Comparison of ENCODE assay signal across 13 cellular contexts in the genomic region with DNA sequence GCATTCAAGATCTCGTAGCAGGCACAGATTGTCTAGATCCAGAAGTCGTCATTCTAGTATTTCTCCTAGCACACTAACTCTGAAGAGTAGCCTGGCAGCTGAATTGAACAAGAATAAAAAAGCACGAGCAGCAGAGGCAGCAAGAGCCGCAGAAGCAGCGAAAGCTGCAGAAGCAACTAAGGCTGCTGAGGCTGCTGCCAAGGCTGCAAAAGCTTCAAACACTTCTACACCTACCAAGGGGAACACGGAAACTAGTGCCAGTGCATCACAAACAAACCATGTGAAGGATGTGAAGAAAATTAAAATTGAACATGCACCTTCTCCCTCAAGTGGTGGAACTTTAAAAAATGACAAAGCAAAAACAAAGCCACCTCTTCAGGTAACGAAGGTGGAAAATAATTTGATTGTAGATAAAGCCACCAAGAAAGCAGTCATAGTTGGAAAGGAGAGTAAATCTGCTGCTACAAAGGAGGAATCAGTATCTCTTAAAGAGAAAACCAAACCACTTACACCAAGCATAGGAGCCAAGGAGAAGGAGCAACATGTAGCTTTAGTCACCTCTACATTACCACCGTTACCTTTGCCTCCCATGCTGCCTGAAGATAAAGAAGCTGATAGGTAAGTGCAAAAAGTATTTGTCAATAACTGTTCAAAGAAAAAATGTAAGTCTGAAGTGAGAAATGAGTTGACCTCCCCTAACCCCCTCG. TPM values are rescaled to one million over a fixed set of nuclear protein-coding genes. Genes with fewer than 3 reads are reported as not detected.
DNase-seq lines count a peak whose midpoint lies in the region; ATAC-seq and FAIRE-seq lines count a peak whose summit lies in the region.
"Had no signal": no experiment of that assay in that cellular context is flagged by ENCODE, and none has a peak within 500 bp of the region (broad histone marks: within the 10 kb centered on the region; RNA-seq: fewer than 3 reads in every experiment).

No MANE protein-coding gene starts in this region.

- no peaks in the 10 kb centered on the region for H3K27me3 Mint-ChIP-seq in CD4-positive, CD25-positive, alpha-beta regulatory T cell
- H3K27me3 Mint-ChIP-seq in activated naive CD8-positive, alpha-beta T cell treated with anti-CD3 and anti-CD28 coated beads, Interleukin-2, amount 50 U/mL, for 24 hours, result no peaks in the 10 kb centered on the region

- H3K36me3 ChIP-seq in CD4-positive, CD25-positive, alpha-beta regulatory T cell (ENCODE audit: control insufficient read depth, insufficient read depth, low read length), result peaks cover 15% of the 10 kb centered on the region

- ATAC-seq in CD4-positive, CD25-positive, alpha-beta regulatory T cell (ENCODE audit: low read depth in 2 of 2), result peak; percentile 65 to 69
- ATAC-seq in activated naive CD8-positive, alpha-beta T cell treated with anti-CD3 and anti-CD28 coated beads, Interleukin-2, amount 50 U/mL, for 24 hours, result no peak
- ATAC-seq in GM18502 (IDR thresholded peaks at IDR 0.05; ENCODE audit: poor library complexity, unreplicated experiment), result no peak

- FAIRE-seq in GM18507 (lab: Jason Lieb, UNC), result peak; percentile 29

- H3K4me1 ChIP-seq in CD4-positive, CD25-positive, alpha-beta regulatory T cell (ENCODE audit: control insufficient read depth, insufficient read depth, low read length, poor library complexity, severe bottlenecking), result peaks cover 20% of the 10 kb centered on the region

- DNase-seq in CD4-positive, CD25-positive, alpha-beta regulatory T cell, result peak in 2 of 3 donors; percentile 55 to 58
- DNase-seq in GM18507 (ENCODE audit: extremely low spot score, insufficient read length, low read depth) (no peak), midbrain (lab: John Stamatoyannopoulos, UW) (peak; percentile 49), NCI-H510A (lab: John Stamatoyannopoulos, UW) (no peak), KG1 (lab: John Stamatoyannopoulos, UW) (no peak)
- no peak for DNase-seq in activated naive CD8-positive, alpha-beta T cell treated with anti-CD3 and anti-CD28 coated beads, Interleukin-2, amount 50 U/mL, for 24 hours
- DNase-seq in stimulated activated CD4-positive, alpha-beta T cell treated with anti-CD3 and anti-CD28 coated beads, Interleukin-1b, Interleukin-23, amount 100 ng/mL, for 48 hours, result no peak
- DNase-seq: GOT3, Karpas-422, NCI-H524 treated with DMSO at 0.1 percent for 48 hours, Peyer's patch had no signal

- no peaks in the 10 kb centered on the region for H3K9me3 ChIP-seq in CD4-positive, CD25-positive, alpha-beta regulatory T cell (ENCODE audit: control insufficient read depth in 2 of 2, low read length in 2 of 2)
- H3K9me3 ChIP-seq: Peyer's patch had no signal

- peaks cover 44 to 76% (median 57%) of the 10 kb centered on the region in 4 donors for H3K4me1 Mint-ChIP-seq in CD4-positive, CD25-positive, alpha-beta regulatory T cell
- H3K4me1 Mint-ChIP-seq in activated naive CD8-positive, alpha-beta T cell treated with anti-CD3 and anti-CD28 coated beads, Interleukin-2, amount 50 U/mL, for 24 hours, result peaks cover 48% of the 10 kb centered on the region

- no peaks in the 10 kb centered on the region for H3K27me3 ChIP-seq in CD4-positive, CD25-positive, alpha-beta regulatory T cell (ENCODE audit: control insufficient read depth, insufficient read depth, low read length)
- H3K27me3 ChIP-seq: BLaER1 treated with 17β-estradiol and CSF1 and Interleukin-3, amounts not matched to agents 10 nM and 100 nM; Peyer's patch had no signal

- H3K27ac Mint-ChIP-seq in CD4-positive, CD25-positive, alpha-beta regulatory T cell, result peak overlapping the region; percentile 20 to 68 (median 39)
- H3K27ac Mint-ChIP-seq in activated naive CD8-positive, alpha-beta T cell treated with anti-CD3 and anti-CD28 coated beads, Interleukin-2, amount 50 U/mL, for 24 hours, result peak overlapping the region; percentile 70

- H3K4me3 Mint-ChIP-seq in CD4-positive, CD25-positive, alpha-beta regulatory T cell, result peak overlapping the region in 3 of 4 donors; percentile 0 to 32 (median 23)
- H3K4me3 Mint-ChIP-seq in activated naive CD8-positive, alpha-beta T cell treated with anti-CD3 and anti-CD28 coated beads, Interleukin-2, amount 50 U/mL, for 24 hours, result no peak overlapping the region

- H3K36me3 Mint-ChIP-seq in CD4-positive, CD25-positive, alpha-beta regulatory T cell, result peaks cover 18% of the 10 kb centered on the region
- H3K36me3 Mint-ChIP-seq in activated naive CD8-positive, alpha-beta T cell treated with anti-CD3 and anti-CD28 coated beads, Interleukin-2, amount 50 U/mL, for 24 hours (ENCODE audit: low read depth), result peaks cover 12% of the 10 kb centered on the region

- H3K9me3 Mint-ChIP-seq in CD4-positive, CD25-positive, alpha-beta regulatory T cell, result peaks cover 0 to 6% (median 0%) of the 10 kb centered on the region in 7 donors
- no peaks in the 10 kb centered on the region for H3K9me3 Mint-ChIP-seq in activated naive CD8-positive, alpha-beta T cell treated with anti-CD3 and anti-CD28 coated beads, Interleukin-2, amount 50 U/mL, for 24 hours

- H3K4me3 ChIP-seq in CD4-positive, CD25-positive, alpha-beta regulatory T cell (ENCODE audit: low read depth, low read length), result peak overlapping the region; percentile 4
- H3K4me3 ChIP-seq: BLaER1 treated with 17β-estradiol and CSF1 and Interleukin-3, amounts not matched to agents 10 nM and 100 nM; Peyer's patch had no signal

- no peak overlapping the region for H3K27ac ChIP-seq in CD4-positive, CD25-positive, alpha-beta regulatory T cell (ENCODE audit: insufficient read depth, low read length, poor library complexity, severe bottlenecking)
- H3K27ac ChIP-seq: BLaER1 treated with 17β-estradiol and CSF1 and Interleukin-3, amounts not matched to agents 10 nM and 100 nM; Peyer's patch had no signal

RNA-seq across cellular contexts. Expression of gene CDK13, which starts 37.7 kb away (rescaled TPM):
- total RNA-seq in CD4-positive, CD25-positive, alpha-beta regulatory T cell, result 124 TPM
- polyA plus RNA-seq in CD4-positive, CD25-positive, alpha-beta regulatory T cell, result 10 to 100 TPM; 23.7 to 34.0 (median 33.7) TPM

Comparison
In these comparisons a context has a peak if more than half of its experiments do, and no peak if none do; other contexts are left out.
1. ATAC-seq: peak in CD4-positive, CD25-positive, alpha-beta regulatory T cell (2 of 2); none in activated naive CD8-positive, alpha-beta T cell treated with anti-CD3 and anti-CD28 coated beads, Interleukin-2, amount 50 U/mL, for 24 hours (single experiment) and GM18502 (single experiment).
2. DNase-seq: peak in CD4-positive, CD25-positive, alpha-beta regulatory T cell (2 of 3) and midbrain (single experiment); none in GM18507 (single experiment), activated naive CD8-positive, alpha-beta T cell treated with anti-CD3 and anti-CD28 coated beads, Interleukin-2, amount 50 U/mL, for 24 hours (single experiment), NCI-H510A (single experiment), KG1 (single experiment) and stimulated activated CD4-positive, alpha-beta T cell treated with anti-CD3 and anti-CD28 coated beads, Interleukin-1b, Interleukin-23, amount 100 ng/mL, for 48 hours (single experiment).